In genomic region chr15:42890161-42890913, GRCh38 we compare ENCODE assay signal across 1 cellular context.
TF ChIP-seq lines count a peak whose summit lies in the region.

No MANE protein-coding gene starts in this region.

TF ChIP-seq in GM23338, 12 proteins besides CTCF, POLR2A, EP300 and RAD21 (continued from another document):
- TF ChIP-seq ZNF462 (CRISPR knock-in tag; IDR thresholded peaks at IDR 0.05), result no peak
- TF ChIP-seq EZH2phosphoT487 (IDR thresholded peaks at IDR 0.05; ENCODE audit: unreplicated experiment), result no peak
- TF ChIP-seq ETS1 (IDR thresholded peaks at IDR 0.05), result no peak
TF ChIP-seq in GM23338: peak in this region for 0.
